In the genomic region with DNA sequence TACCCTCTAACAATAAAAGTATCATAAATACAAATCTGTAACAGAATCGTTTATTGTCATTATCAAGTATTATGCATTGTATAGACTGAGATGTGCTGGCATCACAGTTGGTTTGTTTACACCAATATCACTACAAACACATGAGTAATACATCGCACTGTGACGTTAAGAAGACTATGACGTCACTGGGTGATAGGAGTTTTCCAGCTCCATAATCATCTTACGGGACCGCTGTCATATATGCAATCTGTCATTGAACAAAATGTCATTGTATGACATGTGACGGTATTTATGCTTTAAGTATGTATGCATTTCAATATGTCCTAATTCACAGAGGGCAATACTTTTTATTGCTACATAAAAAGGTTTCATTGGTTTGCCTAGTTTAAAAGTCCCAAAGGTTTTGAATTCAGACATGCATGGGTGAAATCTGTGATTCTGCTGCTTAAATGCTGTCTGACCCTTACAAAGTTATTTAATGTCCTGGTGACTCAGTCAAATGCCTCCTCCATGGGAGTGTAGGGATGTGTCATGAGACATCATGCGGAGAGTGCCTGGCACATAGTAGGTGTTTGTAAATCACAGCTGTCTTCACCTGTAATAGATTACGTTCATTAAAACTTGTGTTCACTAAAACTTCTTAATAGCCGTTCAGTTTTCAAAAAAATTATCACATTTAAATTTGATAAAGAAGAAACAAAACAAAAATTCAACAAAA, we compare ENCODE assay signal across 17 cellular contexts.
DNase-seq lines count a peak whose midpoint lies in the region; ATAC-seq, FAIRE-seq and TF ChIP-seq lines count a peak whose summit lies in the region.
"Had no signal": no experiment of that assay in that cellular context is flagged by ENCODE, and none has a peak within 500 bp of the region (broad histone marks: within the 10 kb centered on the region; RNA-seq: fewer than 3 reads in every experiment).

No MANE protein-coding gene starts in this region.

- H2AFZ ChIP-seq in HepG2 (ENCODE audit: low read length) (no peak overlapping the region), endothelial cell of umbilical vein (ENCODE audit: low read depth, low read length) (no peak overlapping the region), PC-9 (no peak overlapping the region)
- H2AFZ ChIP-seq: GM23248 had no signal

- BruUV-seq in HepG2 (replicated peaks; lab: Mats Ljungman, UMichigan) (no TSS peak), endothelial cell of umbilical vein (replicated peaks; lab: Mats Ljungman, UMichigan) (no TSS peak), PC-9 (replicated peaks; lab: Mats Ljungman, UMichigan) (no TSS peak)

- H3K79me2 ChIP-seq in HepG2 (ENCODE audit: insufficient read depth, low read length) = no peaks in the 10 kb centered on the region
- H3K79me2 ChIP-seq in endothelial cell of umbilical vein (ENCODE audit: control insufficient read depth, insufficient read depth, low read length) = no peaks in the 10 kb centered on the region
- H3K79me2 ChIP-seq in PC-9 (ENCODE audit: low read depth) = no peaks in the 10 kb centered on the region

- H3K9me3 ChIP-seq in HepG2 (ENCODE audit: low read length) = no peaks in the 10 kb centered on the region
- H3K9me3 ChIP-seq in right lobe of liver = no peaks in the 10 kb centered on the region
- H3K9me3 ChIP-seq in endothelial cell of umbilical vein (replicated peaks; ENCODE audit: control insufficient read depth, insufficient read depth, low read length) = no peaks in the 10 kb centered on the region
- no peaks in the 10 kb centered on the region for H3K9me3 ChIP-seq in PC-9 (ENCODE audit: insufficient read depth, low read depth)

- H3K4me1 ChIP-seq in HepG2 (ENCODE audit: insufficient read depth, low read length) = no peaks in the 10 kb centered on the region
- H3K4me1 ChIP-seq in right lobe of liver = no peaks in the 10 kb centered on the region
- no peaks in the 10 kb centered on the region for H3K4me1 ChIP-seq in endothelial cell of umbilical vein (ENCODE audit: control insufficient read depth, extremely low read depth, insufficient read depth, low read length)
- no peaks in the 10 kb centered on the region for H3K4me1 ChIP-seq in PC-9 (replicated peaks; ENCODE audit: insufficient read depth)

- peaks cover 3 to 41% of the 10 kb centered on the region in 2 experiments; a peak in 4 of 5 replicates for H3K27me3 ChIP-seq in HepG2 (ENCODE audit: control insufficient read depth in 1 of 2, insufficient read depth in 2 of 2, low read length in 2 of 2)
- no peaks in the 10 kb centered on the region for H3K27me3 ChIP-seq in right lobe of liver
- peaks cover 0 to 2% of the 10 kb centered on the region in 2 experiments for H3K27me3 ChIP-seq in endothelial cell of umbilical vein (ENCODE audit: control insufficient read depth in 2 of 2, insufficient read depth in 2 of 2, low read length in 2 of 2)
- H3K27me3 ChIP-seq in PC-9 (ENCODE audit: insufficient read depth, low read depth) = peaks cover 72% of the 10 kb centered on the region

- in situ Hi-C loops in HepG2 (cut with HindIII; ENCODE audit: extremely low pct_ligation_motif_present, low pct_unique_long_range_greater_than_20kb) = no loop called here

- no peak overlapping the region for H3K27ac ChIP-seq in HepG2 (ENCODE audit: extremely low read length, insufficient read depth, low read length)
- no peak overlapping the region for H3K27ac ChIP-seq in right lobe of liver
- no peak overlapping the region for H3K27ac ChIP-seq in endothelial cell of umbilical vein (ENCODE audit: insufficient read depth, low read depth, low read length)
- H3K27ac ChIP-seq in PC-9 = no peak overlapping the region
- H3K27ac ChIP-seq: 22Rv1, BLaER1, GM23248 had no signal

- H3K36me3 ChIP-seq in HepG2 (replicated peaks in 1 of 2; ENCODE audit: control insufficient read depth in 1 of 2, insufficient read depth in 2 of 2, low read length in 2 of 2) (no peaks in the 10 kb centered on the region), right lobe of liver (no peaks in the 10 kb centered on the region), endothelial cell of umbilical vein (ENCODE audit: control insufficient read depth in 2 of 2, extremely low read depth in 1 of 2, insufficient read depth in 2 of 2, low read length in 2 of 2) (no peaks in the 10 kb centered on the region), PC-9 (ENCODE audit: low read depth) (no peaks in the 10 kb centered on the region)
- H3K36me3 ChIP-seq: BLaER1 had no signal

- no peak for TF ChIP-seq CTCF in HepG2 (CRISPR knock-in tag; IDR thresholded peaks at IDR 0.05)
- no peak for TF ChIP-seq CTCF in right lobe of liver (IDR thresholded peaks at IDR 0.05)
- no peak for TF ChIP-seq CTCF in endothelial cell of umbilical vein (IDR thresholded peaks at IDR 0.05; ENCODE audit: extremely low read depth in 1 of 2, insufficient read depth in 1 of 2, low read depth in 1 of 2, low read length in 2 of 2)
- TF ChIP-seq CTCF in PC-9 (conservative IDR thresholded peaks at IDR 0.05) = no peak

- CTCF ChIA-PET in HepG2 (lab: Yijun Ruan, JAX; ENCODE audit: low intra/inter-chr PET ratio, low total read pairs) (no interaction called here), endothelial cell of umbilical vein (lab: Charles Lee) (no interaction called here), PC-9 (lab: Charles Lee) (no interaction called here)

- H3K9me1 ChIP-seq in endothelial cell of umbilical vein (replicated peaks; ENCODE audit: control insufficient read depth, extremely low read depth, insufficient read depth, low read length) = no peaks in the 10 kb centered on the region

- WGBS in HepG2 (ENCODE audit: low lambda C conversion rate) = 41% methylated on average over 10 of the region's 10 CpGs
- WGBS in right lobe of liver (ENCODE audit: insufficient coverage, low coverage, low lambda C conversion rate, missing lambda C conversion rate) = 90% methylated on average over 10 of the region's 10 CpGs

- H3K4me2 ChIP-seq in HepG2 (ENCODE audit: low read depth, low read length) = no peak overlapping the region
- no peak overlapping the region for H3K4me2 ChIP-seq in endothelial cell of umbilical vein (ENCODE audit: insufficient read depth, low read length)
- no peak overlapping the region for H3K4me2 ChIP-seq in PC-9
- H3K4me2 ChIP-seq: BLaER1 had no signal

- H3K4me3 ChIP-seq in HepG2 (replicated peaks in 1 of 3; ENCODE audit: insufficient read depth in 1 of 3, low read depth in 2 of 3, low read length in 3 of 3) (no peak overlapping the region), right lobe of liver (no peak overlapping the region), endothelial cell of umbilical vein (replicated peaks in 1 of 3; ENCODE audit: insufficient read depth in 1 of 3, low read depth in 1 of 3, low read length in 3 of 3) (no peak overlapping the region), PC-9 (no peak overlapping the region)
- H3K4me3 ChIP-seq: BLaER1, GM23248 had no signal

- no peak for TF ChIP-seq POLR2A in HepG2 (IDR thresholded peaks at IDR 0.05; ENCODE audit: insufficient read depth in 1 of 2, low read depth in 2 of 2, low read length in 2 of 2)
- TF ChIP-seq POLR2A in right lobe of liver (IDR thresholded peaks at IDR 0.05) = no peak
- TF ChIP-seq POLR2A in endothelial cell of umbilical vein (IDR thresholded peaks at IDR 0.05; ENCODE audit: low read depth, low read length) = no peak
- TF ChIP-seq POLR2A in H54 (IDR thresholded peaks at IDR 0.05; ENCODE audit: low read depth, low read length) = no peak

- POLR2A ChIA-PET in HepG2 (lab: Yijun Ruan, JAX) (no interaction called here), endothelial cell of umbilical vein (lab: Charles Lee) (no interaction called here), PC-9 (lab: Charles Lee; ENCODE audit: unreplicated experiment) (no interaction called here)

- FAIRE-seq in HepG2 (lab: Jason Lieb, UNC) (no peak), endothelial cell of umbilical vein (lab: Jason Lieb, UNC) (peak; percentile 40), H54 (lab: Jason Lieb, UNC) (no peak)

- dilution Hi-C loops in endothelial cell of umbilical vein (cut with MboI; ENCODE audit: extremely low pct_ligation_motif_present, low sequenced_read_pairs) = no loop called here

- no peaks in the 10 kb centered on the region for H3K9me2 ChIP-seq in PC-9 (ENCODE audit: insufficient read depth)

- DNase-seq in HepG2 (ENCODE audit: low spot score) (no peak), right lobe of liver (no peak), endothelial cell of umbilical vein (ENCODE audit: low read depth, low spot score) (no peak), kidney tubule cell (ENCODE audit: low spot score) (peak; percentile 63), H54 (ENCODE audit: insufficient read length, low spot score) (no peak), PC-9 (no peak)
- DNase-seq: AML-193, Calu3, DMS 273 treated with DMSO at 0.1 percent for 48 hours, GM23248, H7, IMR-90, KG1 had no signal

- ATAC-seq in HepG2 = no peak
- no peak for ATAC-seq in right lobe of liver
- ATAC-seq in GM21529 (IDR thresholded peaks at IDR 0.05; ENCODE audit: unreplicated experiment) = no peak
- ATAC-seq in GM19467 (IDR thresholded peaks at IDR 0.05; ENCODE audit: unreplicated experiment) = no peak

- H3K9ac ChIP-seq in HepG2 (ENCODE audit: insufficient read depth, low read depth, low read length) (no peak overlapping the region), endothelial cell of umbilical vein (replicated peaks; ENCODE audit: extremely low read depth, insufficient read depth, low read length) (no peak overlapping the region)
- H3K9ac ChIP-seq: BLaER1, GM23248 had no signal

- no peak for TF ChIP-seq RAD21 in HepG2 (CRISPR knock-in tag; IDR thresholded peaks at IDR 0.05)

- intact Hi-C loops in HepG2 (cut with micrococcal nuclease; ENCODE audit: unreplicated experiment) (no loop called here), right lobe of liver (cut with DNase I) (no loop called here), endothelial cell of umbilical vein (cut with micrococcal nuclease) (no loop called here), PC-9 (cut with micrococcal nuclease; ENCODE audit: unreplicated experiment) (no loop called here)

- no peaks in the 10 kb centered on the region for H3F3A ChIP-seq in PC-9 (ENCODE audit: insufficient read depth, low read depth)

- H4K20me1 ChIP-seq in HepG2 (ENCODE audit: insufficient read depth, low read length) (no peaks in the 10 kb centered on the region), endothelial cell of umbilical vein (replicated peaks; ENCODE audit: control insufficient read depth, extremely low read depth, insufficient read depth, low read length) (no peaks in the 10 kb centered on the region), PC-9 (ENCODE audit: insufficient read depth) (no peaks in the 10 kb centered on the region)
- H4K20me1 ChIP-seq: BLaER1 had no signal

- TF ChIP-seq EP300 in HepG2 (IDR thresholded peaks at IDR 0.05; ENCODE audit: low read depth in 2 of 2, low read length in 2 of 2) (no peak), HepG2 (CRISPR knock-in tag; IDR thresholded peaks at IDR 0.05; ENCODE audit: borderline replicate concordance) (no peak)

TF ChIP-seq in HepG2, 621 proteins besides CTCF, POLR2A, EP300 and RAD21 (continues in another document):
- TF ChIP-seq CREB1 (IDR thresholded peaks at IDR 0.05) (peak; percentile 98), CREB1 (CRISPR knock-in tag; IDR thresholded peaks at IDR 0.05) (no peak)

TF ChIP-seq in endothelial cell of umbilical vein, 7 proteins besides CTCF, POLR2A, EP300 and RAD21 (continues in another document):
- no peak for TF ChIP-seq FOS (IDR thresholded peaks at IDR 0.05; ENCODE audit: borderline replicate concordance, insufficient read depth, low read length)
- TF ChIP-seq EZH2 (IDR thresholded peaks at IDR 0.05; ENCODE audit: borderline replicate concordance, low read depth, low read length, severe bottlenecking) = no peak
